Comparison of ENCODE assay signal across 12 cellular contexts in genomic region chr17:60887607-60888028, GRCh38.
DNase-seq lines count a peak whose midpoint lies in the region; ATAC-seq and TF ChIP-seq lines count a peak whose summit lies in the region.
"Had no signal": no experiment of that assay in that cellular context is flagged by ENCODE, and none has a peak within 500 bp of the region (broad histone marks: within the 10 kb centered on the region; RNA-seq: fewer than 3 reads in every experiment).

No MANE protein-coding gene starts in this region.

- ATAC-seq in activated CD8-positive, alpha-beta memory T cell treated with anti-CD3 and anti-CD28 coated beads, Interleukin-2, amount 10 ng/mL, durations not matched to agents 7 days and 5 days: no peak
- ATAC-seq in stimulated activated naive CD8-positive, alpha-beta T cell treated with anti-CD3 and anti-CD28 coated beads, Interleukin-15, amount 100 ng/mL, for 72 hours: no peak
- no peak for ATAC-seq in gastroesophageal sphincter
- ATAC-seq: right cardiac atrium, Right ventricle myocardium inferior had no signal

- CTCF ChIA-PET in activated CD8-positive, alpha-beta memory T cell treated with anti-CD3 and anti-CD28 coated beads, Interleukin-2, amount 10 ng/mL, durations not matched to agents 7 days and 5 days (lab: Charles Lee): no interaction called here
- CTCF ChIA-PET in activated naive CD4-positive, alpha-beta T cell treated with anti-CD3 and anti-CD28 coated beads for 36 hours (lab: Charles Lee): no interaction called here

- H2AFZ ChIP-seq in hepatocyte: peak overlapping the region; percentile 92

- H3K9me3 ChIP-seq in hepatocyte (ENCODE audit: low read depth): no peaks in the 10 kb centered on the region
- H3K9me3 ChIP-seq in gastroesophageal sphincter: no peaks in the 10 kb centered on the region
- H3K9me3 ChIP-seq: HAP-1 had no signal

- TF ChIP-seq CTCF in hepatocyte (IDR thresholded peaks at IDR 0.05; ENCODE audit: poor library complexity) (no peak), gastroesophageal sphincter (IDR thresholded peaks at IDR 0.05) (no peak)

- no peaks in the 10 kb centered on the region for H4K20me1 ChIP-seq in hepatocyte (ENCODE audit: insufficient read depth, poor library complexity, severe bottlenecking)

- no peaks in the 10 kb centered on the region for H3K36me3 Mint-ChIP-seq in activated CD8-positive, alpha-beta memory T cell treated with anti-CD3 and anti-CD28 coated beads, Interleukin-2, amount 10 ng/mL, durations not matched to agents 7 days and 5 days
- peaks cover 6% of the 10 kb centered on the region for H3K36me3 Mint-ChIP-seq in activated naive CD4-positive, alpha-beta T cell treated with anti-CD3 and anti-CD28 coated beads for 36 hours (ENCODE audit: low read depth)
- H3K36me3 Mint-ChIP-seq: CD14-positive monocyte had no signal

- H3K27me3 ChIP-seq in hepatocyte (no peaks in the 10 kb centered on the region), gastroesophageal sphincter (no peaks in the 10 kb centered on the region)

- peak overlapping the region; percentile 62 for H3K4me3 Mint-ChIP-seq in activated CD8-positive, alpha-beta memory T cell treated with anti-CD3 and anti-CD28 coated beads, Interleukin-2, amount 10 ng/mL, durations not matched to agents 7 days and 5 days
- H3K4me3 Mint-ChIP-seq in stimulated activated naive CD8-positive, alpha-beta T cell treated with anti-CD3 and anti-CD28 coated beads, Interleukin-15, amount 100 ng/mL, for 72 hours: peak overlapping the region; percentile 75 to 82
- H3K4me3 Mint-ChIP-seq in activated naive CD4-positive, alpha-beta T cell treated with anti-CD3 and anti-CD28 coated beads for 36 hours: no peak overlapping the region
- H3K4me3 Mint-ChIP-seq: CD14-positive monocyte had no signal

- H3K4me1 Mint-ChIP-seq in activated CD8-positive, alpha-beta memory T cell treated with anti-CD3 and anti-CD28 coated beads, Interleukin-2, amount 10 ng/mL, durations not matched to agents 7 days and 5 days: no peaks in the 10 kb centered on the region
- no peaks in the 10 kb centered on the region for H3K4me1 Mint-ChIP-seq in stimulated activated naive CD8-positive, alpha-beta T cell treated with anti-CD3 and anti-CD28 coated beads, Interleukin-15, amount 100 ng/mL, for 72 hours
- no peaks in the 10 kb centered on the region for H3K4me1 Mint-ChIP-seq in activated naive CD4-positive, alpha-beta T cell treated with anti-CD3 and anti-CD28 coated beads for 36 hours (ENCODE audit: low read depth)
- H3K4me1 Mint-ChIP-seq: CD14-positive monocyte had no signal

- TF ChIP-seq EP300 in gastroesophageal sphincter (IDR thresholded peaks at IDR 0.05): no peak

- H3K27ac Mint-ChIP-seq in activated CD8-positive, alpha-beta memory T cell treated with anti-CD3 and anti-CD28 coated beads, Interleukin-2, amount 10 ng/mL, durations not matched to agents 7 days and 5 days: no peak overlapping the region
- H3K27ac Mint-ChIP-seq in stimulated activated naive CD8-positive, alpha-beta T cell treated with anti-CD3 and anti-CD28 coated beads, Interleukin-15, amount 100 ng/mL, for 72 hours: peak overlapping the region; percentile 63 to 98
- H3K27ac Mint-ChIP-seq in activated naive CD4-positive, alpha-beta T cell treated with anti-CD3 and anti-CD28 coated beads for 36 hours: no peak overlapping the region
- H3K27ac Mint-ChIP-seq: CD14-positive monocyte had no signal

- no peak for DNase-seq in activated CD8-positive, alpha-beta memory T cell treated with anti-CD3 and anti-CD28 coated beads, Interleukin-2, amount 10 ng/mL, durations not matched to agents 7 days and 5 days
- DNase-seq in activated CD8-positive, alpha-beta memory T cell treated with anti-CD3 and anti-CD28 coated beads, Interleukin-2, amount 50 U/mL, for 48 hours: no peak
- DNase-seq in RKO (ENCODE audit: low spot score) (peak; percentile 6), hepatocyte (ENCODE audit: low spot score) (no peak), HuH-7.5 (ENCODE audit: low spot score) (no peak)
- no peak for DNase-seq in stimulated activated naive CD8-positive, alpha-beta T cell treated with anti-CD3 and anti-CD28 coated beads, Interleukin-15, amount 100 ng/mL, for 72 hours
- no peak for DNase-seq in activated naive CD4-positive, alpha-beta T cell treated with anti-CD3 and anti-CD28 coated beads for 36 hours
- DNase-seq: right cardiac atrium had no signal

- H3K9me2 ChIP-seq in hepatocyte (replicated peaks; ENCODE audit: insufficient read depth): no peaks in the 10 kb centered on the region

- peak overlapping the region; percentile 76 for H3K4me2 ChIP-seq in hepatocyte

- H3K27ac ChIP-seq in hepatocyte: peak overlapping the region; percentile 89
- H3K27ac ChIP-seq in gastroesophageal sphincter: no peak overlapping the region

- no peaks in the 10 kb centered on the region for H3K9me3 Mint-ChIP-seq in activated CD8-positive, alpha-beta memory T cell treated with anti-CD3 and anti-CD28 coated beads, Interleukin-2, amount 10 ng/mL, durations not matched to agents 7 days and 5 days (ENCODE audit: low read depth)
- H3K9me3 Mint-ChIP-seq in stimulated activated naive CD8-positive, alpha-beta T cell treated with anti-CD3 and anti-CD28 coated beads, Interleukin-15, amount 100 ng/mL, for 72 hours: no peaks in the 10 kb centered on the region
- H3K9me3 Mint-ChIP-seq in activated naive CD4-positive, alpha-beta T cell treated with anti-CD3 and anti-CD28 coated beads for 36 hours: no peaks in the 10 kb centered on the region

- H3K4me3 ChIP-seq in hepatocyte: peak overlapping the region; percentile 32
- H3K4me3 ChIP-seq in gastroesophageal sphincter: no peak overlapping the region
- H3K4me3 ChIP-seq: HAP-1 had no signal

- intact Hi-C loops in activated naive CD4-positive, alpha-beta T cell treated with anti-CD3 and anti-CD28 coated beads for 36 hours (cut with micrococcal nuclease): no loop called here

- H3K36me3 ChIP-seq in hepatocyte (replicated peaks; ENCODE audit: insufficient read depth, low read depth) (no peaks in the 10 kb centered on the region), gastroesophageal sphincter (no peaks in the 10 kb centered on the region)
- H3K36me3 ChIP-seq: HAP-1 had no signal

- H3K4me1 ChIP-seq in hepatocyte (ENCODE audit: insufficient read depth) (peaks cover 7% of the 10 kb centered on the region), gastroesophageal sphincter (no peaks in the 10 kb centered on the region)

- H3K79me2 ChIP-seq in hepatocyte: no peaks in the 10 kb centered on the region

- no peak for TF ChIP-seq POLR2A in gastroesophageal sphincter (IDR thresholded peaks at IDR 0.05)

- H3K27me3 Mint-ChIP-seq in activated CD8-positive, alpha-beta memory T cell treated with anti-CD3 and anti-CD28 coated beads, Interleukin-2, amount 10 ng/mL, durations not matched to agents 7 days and 5 days: no peaks in the 10 kb centered on the region
- no peaks in the 10 kb centered on the region for H3K27me3 Mint-ChIP-seq in stimulated activated naive CD8-positive, alpha-beta T cell treated with anti-CD3 and anti-CD28 coated beads, Interleukin-15, amount 100 ng/mL, for 72 hours
- no peaks in the 10 kb centered on the region for H3K27me3 Mint-ChIP-seq in activated naive CD4-positive, alpha-beta T cell treated with anti-CD3 and anti-CD28 coated beads for 36 hours (ENCODE audit: low read depth)

Comparison
In these comparisons a context has a peak if more than half of its experiments do, and no peak if none do; other contexts are left out.
1. H3K27ac Mint-ChIP-seq: peak in stimulated activated naive CD8-positive, alpha-beta T cell treated with anti-CD3 and anti-CD28 coated beads, Interleukin-15, amount 100 ng/mL, for 72 hours (2 of 2); none in activated CD8-positive, alpha-beta memory T cell treated with anti-CD3 and anti-CD28 coated beads, Interleukin-2, amount 10 ng/mL, durations not matched to agents 7 days and 5 days (single experiment) and activated naive CD4-positive, alpha-beta T cell treated with anti-CD3 and anti-CD28 coated beads for 36 hours (single experiment).